ENCODE assay signal across 29 cellular contexts in the genomic region with DNA sequence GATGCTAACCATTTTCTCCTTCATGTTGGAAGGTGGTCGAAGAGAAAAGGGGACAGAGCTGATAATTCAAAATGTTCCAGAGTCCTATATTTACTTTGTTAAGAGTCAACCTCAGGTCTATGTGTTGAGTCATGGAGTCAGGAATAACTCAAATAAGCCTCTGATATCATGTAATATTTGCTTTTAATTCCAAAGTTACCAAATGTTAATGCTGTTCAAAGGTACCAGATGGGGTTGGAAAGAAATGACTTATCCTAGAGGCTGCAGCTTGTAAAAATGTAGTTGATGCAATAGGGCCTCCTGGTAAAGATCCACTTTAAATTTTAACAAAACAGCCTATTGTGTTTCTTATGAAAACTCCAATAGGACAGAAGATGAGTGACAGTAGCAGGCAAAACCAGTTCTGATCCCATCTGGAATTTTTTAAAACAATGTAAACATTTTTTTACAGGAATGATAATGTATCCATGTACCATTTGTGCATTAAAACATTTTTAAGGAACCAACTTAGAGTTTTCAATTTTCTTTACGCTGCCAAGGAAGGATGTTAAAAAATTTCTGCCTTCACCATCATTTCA.
A peak's percentile ranks its signal among the peaks of the same experiment; 100 is the strongest.
DNase-seq lines count a peak whose midpoint lies in the region; ATAC-seq, FAIRE-seq and TF ChIP-seq lines count a peak whose summit lies in the region.
"Had no signal": no experiment of that assay in that cellular context is flagged by ENCODE, and none has a peak within 500 bp of the region (broad histone marks: within the 10 kb centered on the region; RNA-seq: fewer than 3 reads in every experiment).

No MANE protein-coding gene starts in this region.

- in situ Hi-C loops in GM13977 (cut with MboI; ENCODE audit: low pct_unique_long_range_greater_than_20kb, low sequenced_read_pairs, unreplicated experiment) = no loop called here

- no peak for ATAC-seq in HG02623 (IDR thresholded peaks at IDR 0.05; ENCODE audit: unreplicated experiment)
- ATAC-seq: GM12878, GM23338 had no signal

- DNase-seq in NCI-H510A treated with DMSO at 0.1 percent for 48 hours (lab: John Stamatoyannopoulos, UW) (peak; percentile 5), NCI-H510A (lab: John Stamatoyannopoulos, UW) (no peak), amniotic epithelial cell (ENCODE audit: low read depth) (peak; percentile 4), superior temporal gyrus (ENCODE audit: extremely low spot score) (no peak), GM13977 (ENCODE audit: low spot score) (no peak)
- DNase-seq: activated CD4-positive, alpha-beta T cell treated with anti-CD3 and anti-CD28 coated beads for 48 hours; AML-193; anterior cingulate cortex; CD4-positive, alpha-beta T cell; effector CD4-positive, alpha-beta T cell; NCI-H1092 treated with DMSO at 0.1 percent for 48 hours; NCI-H1930; NCI-H2227 treated with DMSO at 0.1 percent for 48 hours; NCI-H748 treated with DMSO at 0.1 percent for 48 hours; nephron progenitor cell; small intestine; stimulated activated CD4-positive, alpha-beta T cell treated with anti-CD3 and anti-CD28 coated beads, Interleukin-1b, Interleukin-23, amount 100 ng/mL, for 48 hours; stimulated activated naive CD4-positive, alpha-beta T cell treated with Interleukin-2 at 50 U/mL for 16 hours; SW 1271 had no signal

- peak; percentile 68 for FAIRE-seq in islet of Langerhans (lab: Jason Lieb, UNC)
- FAIRE-seq: A204.1, GM12878, small intestine had no signal

- peak overlapping the region; percentile 13 for H3K27ac ChIP-seq in temporal lobe (ENCODE audit: low read depth, low read length)
- H3K27ac ChIP-seq: foreskin keratinocyte, SJCRH30, thoracic aorta, vagina had no signal

- no peak for TF ChIP-seq CTCF in GM13977 (IDR thresholded peaks at IDR 0.05; ENCODE audit: extremely low read depth, insufficient read depth, missing control alignments)

Comparison
In these comparisons a context has a peak if more than half of its experiments do, and no peak if none do; other contexts are left out.
1. DNase-seq: peak in NCI-H510A treated with DMSO at 0.1 percent for 48 hours (single experiment) and amniotic epithelial cell (single experiment); none in NCI-H510A (single experiment), superior temporal gyrus (single experiment) and GM13977 (single experiment).